25 cellular contexts compared by ENCODE assay signal in the genomic region with DNA sequence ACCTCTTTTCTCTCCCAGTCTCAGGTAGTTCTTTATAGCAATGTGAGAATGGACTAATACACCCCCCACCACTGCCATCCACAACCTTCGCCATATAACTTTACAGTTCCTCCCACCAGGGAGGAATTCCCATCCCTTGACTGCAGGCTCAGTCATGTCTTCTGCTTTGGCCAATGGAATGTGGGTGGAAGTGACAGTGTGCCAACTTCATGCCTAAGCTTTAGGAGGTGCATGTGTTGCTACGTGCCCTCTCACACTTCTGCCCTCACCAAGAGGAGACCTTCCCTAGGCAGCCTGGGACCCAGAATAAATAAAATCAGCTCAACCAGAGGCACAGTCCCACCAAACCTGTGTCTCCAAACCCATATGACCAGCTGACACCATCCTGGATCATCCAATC. TPM values are rescaled to one million over a fixed set of nuclear protein-coding genes. Genes with fewer than 3 reads are reported as not detected.
"Had no signal": no experiment of that assay in that cellular context is flagged by ENCODE, and none has a peak within 500 bp of the region (broad histone marks: within the 10 kb centered on the region; RNA-seq: fewer than 3 reads in every experiment).

No MANE protein-coding gene starts in this region.

- FAIRE-seq: TTC549 had no signal

- ATAC-seq: heart right ventricle, left ventricle myocardium superior had no signal

- H3K4me3 ChIP-seq: cardiac muscle cell, colonic mucosa, dorsolateral prefrontal cortex, heart right ventricle, right atrium auricular region, spleen, tibial nerve had no signal

- H3K27ac ChIP-seq: cardiac muscle cell, colonic mucosa, dorsolateral prefrontal cortex, heart right ventricle, parathyroid adenoma, right atrium auricular region, spleen, tibial nerve, VCaP had no signal

- DNase-seq: activated CD4-positive, alpha-beta T cell treated with anti-CD3 and anti-CD28 coated beads for 4 hours; activated CD4-positive, alpha-beta T cell treated with anti-CD3 and anti-CD28 coated beads, Interleukin-2, amount 50 U/mL, for 4 hours; activated CD8-positive, alpha-beta memory T cell treated with anti-CD3 and anti-CD28 coated beads for 24 hours; activated effector memory CD4-positive, alpha-beta T cell treated with Interleukin-2 at 50 U/mL for 16 hours; activated naive CD4-positive, alpha-beta T cell treated with Interleukin-2 at 50 U/mL for 16 hours; anterior cingulate cortex; cerebellar nuclear complex; colonic mucosa; dorsolateral prefrontal cortex; effector memory CD4-positive, alpha-beta T cell; foreskin melanocyte; heart right ventricle; left ventricle myocardium superior; spleen; stimulated activated naive CD4-positive, alpha-beta T cell treated with Interleukin-2 at 50 U/mL for 16 hours; T-helper 9 cell had no signal

RNA-seq across cellular contexts. Expression of gene LRRN4, which starts 33.0 kb away (rescaled TPM):
- total RNA-seq: colonic mucosa, lung microvascular endothelial cell, pulmonary artery endothelial cell, tibial nerve, ureter had no signal
